Comparison of ENCODE assay signal across 2 cellular contexts in genomic region chr5:149779071-149779470, GRCh38.
TF ChIP-seq lines count a peak whose summit lies in the region.

No MANE protein-coding gene starts in this region.

TF ChIP-seq in GM12891, 5 proteins besides CTCF, POLR2A, EP300 and RAD21 (continued from another document):
- no peak for TF ChIP-seq POLR2AphosphoS5 (IDR thresholded peaks at IDR 0.05; ENCODE audit: low read depth, low read length)
- no peak for TF ChIP-seq SPI1 (IDR thresholded peaks at IDR 0.05; ENCODE audit: low read depth, low read length)

TF ChIP-seq in GM12878, 131 proteins besides CTCF, POLR2A, EP300 and RAD21 (continued from another document):
- no peak for TF ChIP-seq ZZZ3 (IDR thresholded peaks at IDR 0.05; ENCODE audit: control insufficient read depth, insufficient read length, low read depth)
- TF ChIP-seq IKZF1 (conservative IDR thresholded peaks at IDR 0.05), result no peak
TF ChIP-seq in GM12878: peak in this region for 0.
